9 cellular contexts compared by ENCODE assay signal in the genomic region with DNA sequence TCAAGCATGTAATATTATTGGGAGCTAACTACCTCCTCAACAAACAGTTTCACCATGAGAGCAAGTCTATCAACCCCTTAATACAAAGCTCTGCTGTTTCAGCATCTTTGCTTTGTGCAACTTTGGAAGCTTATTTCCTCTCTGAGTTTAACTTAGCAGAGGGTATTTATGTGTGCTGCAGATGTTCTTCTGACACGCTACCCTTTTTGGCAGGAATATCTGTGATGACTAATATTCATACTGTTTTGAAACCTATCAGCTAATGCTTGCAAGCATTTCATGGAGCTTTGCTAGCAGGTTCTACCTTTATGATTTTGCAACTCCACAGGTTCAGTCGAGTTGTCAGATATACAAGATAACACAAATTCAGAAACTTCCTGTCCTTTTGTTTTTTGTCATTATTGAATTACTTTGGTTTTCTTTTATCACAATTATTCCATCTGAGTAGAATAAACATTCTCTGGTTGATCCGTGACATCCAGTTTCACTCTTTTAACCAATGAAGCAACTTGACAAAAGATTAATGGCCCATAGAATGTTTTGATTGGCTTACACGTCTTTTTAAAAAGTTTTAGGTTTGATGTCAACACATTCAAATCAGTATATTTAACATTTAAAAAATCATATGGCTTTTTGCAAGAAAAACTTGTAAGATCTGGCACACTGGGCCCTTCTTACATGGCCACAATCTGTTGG. TPM values are rescaled to one million over a fixed set of nuclear protein-coding genes. Genes with fewer than 3 reads are reported as not detected.
DNase-seq lines count a peak whose midpoint lies in the region; ATAC-seq, FAIRE-seq and TF ChIP-seq lines count a peak whose summit lies in the region.
"Had no signal": no experiment of that assay in that cellular context is flagged by ENCODE, and none has a peak within 500 bp of the region (broad histone marks: within the 10 kb centered on the region; RNA-seq: fewer than 3 reads in every experiment).

No MANE protein-coding gene starts in this region.

- H3K9me3 ChIP-seq in small intestine (ENCODE audit: control insufficient read depth, low read depth): no peaks in the 10 kb centered on the region

- no peak for DNase-seq in activated CD8-positive, alpha-beta memory T cell treated with anti-CD3 and anti-CD28 coated beads, Interleukin-2, amount 10 ng/mL, durations not matched to agents 7 days and 5 days
- DNase-seq in activated CD8-positive, alpha-beta memory T cell treated with anti-CD3 and anti-CD28 coated beads, Interleukin-2, amount 50 U/mL, for 4 hours: no peak
- no peak for DNase-seq in coronary artery (ENCODE audit: low spot score)
- peak; percentile 1 for DNase-seq in small intestine
- DNase-seq in CD14-positive monocyte (ENCODE audit: low spot score): no peak
- DNase-seq in left colon: no peak
- no peak for DNase-seq in head of caudate nucleus

- H3K4me1 Mint-ChIP-seq in activated CD8-positive, alpha-beta memory T cell treated with anti-CD3 and anti-CD28 coated beads, Interleukin-2, amount 10 ng/mL, durations not matched to agents 7 days and 5 days: peaks cover 47% of the 10 kb centered on the region
- peaks cover 49% of the 10 kb centered on the region for H3K4me1 Mint-ChIP-seq in CD14-positive monocyte

- intact Hi-C loops in CD14-positive monocyte (cut with micrococcal nuclease) (loop anchor here (5.0 to 10.0 kb wide), 2 partner anchors 38 to 55 kb away; no protein-coding TSS in a partner anchor), left colon (cut with DNase I, micrococcal nuclease) (no loop called here), head of caudate nucleus (cut with DNase I) (loop anchor here (10.0 kb wide), 1 partner anchor 65 kb away; no protein-coding TSS in a partner anchor)

- 22 to 32% (median 30%) methylated on average over 4 of the region's 4 CpGs for WGBS in small intestine, 3 donors

- no peaks in the 10 kb centered on the region for H3K9me3 Mint-ChIP-seq in activated CD8-positive, alpha-beta memory T cell treated with anti-CD3 and anti-CD28 coated beads, Interleukin-2, amount 10 ng/mL, durations not matched to agents 7 days and 5 days (ENCODE audit: low read depth)
- H3K9me3 Mint-ChIP-seq in CD14-positive monocyte: no peaks in the 10 kb centered on the region

- H3K36me3 ChIP-seq in small intestine (ENCODE audit: control insufficient read depth in 2 of 2, insufficient read depth in 2 of 2, low read length in 2 of 2): no peaks in the 10 kb centered on the region

- no peak overlapping the region for H3K4me3 Mint-ChIP-seq in activated CD8-positive, alpha-beta memory T cell treated with anti-CD3 and anti-CD28 coated beads, Interleukin-2, amount 10 ng/mL, durations not matched to agents 7 days and 5 days
- no peak overlapping the region for H3K4me3 Mint-ChIP-seq in CD14-positive monocyte

- H3K36me3 Mint-ChIP-seq in activated CD8-positive, alpha-beta memory T cell treated with anti-CD3 and anti-CD28 coated beads, Interleukin-2, amount 10 ng/mL, durations not matched to agents 7 days and 5 days: no peaks in the 10 kb centered on the region
- H3K36me3 Mint-ChIP-seq in CD14-positive monocyte: peaks cover 0 to 3% of the 10 kb centered on the region in 2 donors

- no peak for FAIRE-seq in small intestine (lab: Jason Lieb, UNC)

- ATAC-seq in activated CD8-positive, alpha-beta memory T cell treated with anti-CD3 and anti-CD28 coated beads, Interleukin-2, amount 10 ng/mL, durations not matched to agents 7 days and 5 days: no peak
- ATAC-seq in HG03432 (IDR thresholded peaks at IDR 0.05; ENCODE audit: unreplicated experiment) (peak; percentile 63), left colon (no peak)

- no peaks in the 10 kb centered on the region for H3K27me3 Mint-ChIP-seq in activated CD8-positive, alpha-beta memory T cell treated with anti-CD3 and anti-CD28 coated beads, Interleukin-2, amount 10 ng/mL, durations not matched to agents 7 days and 5 days
- H3K27me3 Mint-ChIP-seq in CD14-positive monocyte (ENCODE audit: low read depth in 3 of 3): peaks cover 0 to 4% (median 3%) of the 10 kb centered on the region in 3 donors

- CTCF ChIA-PET in activated CD8-positive, alpha-beta memory T cell treated with anti-CD3 and anti-CD28 coated beads, Interleukin-2, amount 10 ng/mL, durations not matched to agents 7 days and 5 days (lab: Charles Lee): interaction anchor here (1.0 to 1.9 kb wide), 2 partner anchors 35 to 122 kb away, joined by 3 to 6 read pairs; a partner anchor contains a TSS

- H3K27ac Mint-ChIP-seq in activated CD8-positive, alpha-beta memory T cell treated with anti-CD3 and anti-CD28 coated beads, Interleukin-2, amount 10 ng/mL, durations not matched to agents 7 days and 5 days: peak overlapping the region; percentile 94
- H3K27ac Mint-ChIP-seq in CD14-positive monocyte: no peak overlapping the region

- peak overlapping the region in 1 of 2 donors; percentile 28 for H3K27ac ChIP-seq in coronary artery
- H3K27ac ChIP-seq in small intestine (ENCODE audit: low read depth in 1 of 2, low read length in 1 of 2): no peak overlapping the region
- H3K27ac ChIP-seq: C4-2B had no signal

- no peaks in the 10 kb centered on the region for H3K4me1 ChIP-seq in small intestine (ENCODE audit: control insufficient read depth in 2 of 2, insufficient read depth in 1 of 2, low read depth in 1 of 2, low read length in 1 of 2)

- peak overlapping the region; percentile 4 for H3K4me3 ChIP-seq in coronary artery
- H3K4me3 ChIP-seq in small intestine (ENCODE audit: low read depth in 1 of 2, low read length in 2 of 2): no peak overlapping the region

- TF ChIP-seq CTCF in coronary artery (IDR thresholded peaks at IDR 0.05): no peak
- TF ChIP-seq CTCF in CD14-positive monocyte (IDR thresholded peaks at IDR 0.05): no peak

- no peaks in the 10 kb centered on the region for H3K27me3 ChIP-seq in small intestine (ENCODE audit: control insufficient read depth in 2 of 2, insufficient read depth in 2 of 2, low read length in 2 of 2)

RNA-seq across cellular contexts. Expression of a gene that starts 1.7 kb away (rescaled TPM):
- 10 to 100 TPM in 1 of 2 experiments, 1 to 10 TPM in 1; 6.8 to 10.8 TPM for total RNA-seq in activated CD8-positive, alpha-beta memory T cell treated with anti-CD3 and anti-CD28 coated beads, Interleukin-2, amount 10 ng/mL, durations not matched to agents 7 days and 5 days
- polyA plus RNA-seq in small intestine (1 to 10 TPM in 2 of 3 donors, not detected in 1; 1.4 to 4.1 TPM), CD14-positive monocyte (10 to 100 TPM; 27.0 to 32.8 TPM)
- total RNA-seq in left colon: 1 to 10 TPM; 2.7 to 7.4 TPM

Comparison
In these comparisons a context has a peak if more than half of its experiments do, and no peak if none do; other contexts are left out.
1. intact Hi-C loops: an anchor here in CD14-positive monocyte (5.0 to 10.0 kb wide) and head of caudate nucleus (10.0 kb wide); none called in left colon.